1 cellular context compared by ENCODE assay signal in the genomic region with DNA sequence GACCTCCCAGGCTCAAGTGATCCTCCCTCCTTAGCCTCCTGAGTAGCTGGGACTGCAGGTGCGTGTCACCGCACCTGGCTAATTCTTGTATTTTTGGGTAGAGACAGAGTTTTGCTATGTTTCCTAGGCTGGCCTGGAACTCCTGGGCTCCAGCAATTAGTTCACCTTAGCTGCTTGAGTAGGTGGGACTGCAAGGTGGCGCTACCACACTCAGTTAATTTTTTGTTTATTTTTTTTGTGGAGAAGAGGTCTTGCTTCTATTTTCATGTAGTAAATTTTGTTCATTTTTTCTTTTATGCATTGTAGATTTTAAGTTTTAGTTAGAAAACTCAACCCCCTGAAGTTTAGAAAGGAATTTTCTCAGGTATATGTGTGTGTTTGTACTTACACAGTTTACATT.
TF ChIP-seq lines count a peak whose summit lies in the region.

No MANE protein-coding gene starts in this region.

TF ChIP-seq in GM23338, 12 proteins besides CTCF, POLR2A, EP300 and RAD21 (continued from another document):
- TF ChIP-seq, protein P1, sequence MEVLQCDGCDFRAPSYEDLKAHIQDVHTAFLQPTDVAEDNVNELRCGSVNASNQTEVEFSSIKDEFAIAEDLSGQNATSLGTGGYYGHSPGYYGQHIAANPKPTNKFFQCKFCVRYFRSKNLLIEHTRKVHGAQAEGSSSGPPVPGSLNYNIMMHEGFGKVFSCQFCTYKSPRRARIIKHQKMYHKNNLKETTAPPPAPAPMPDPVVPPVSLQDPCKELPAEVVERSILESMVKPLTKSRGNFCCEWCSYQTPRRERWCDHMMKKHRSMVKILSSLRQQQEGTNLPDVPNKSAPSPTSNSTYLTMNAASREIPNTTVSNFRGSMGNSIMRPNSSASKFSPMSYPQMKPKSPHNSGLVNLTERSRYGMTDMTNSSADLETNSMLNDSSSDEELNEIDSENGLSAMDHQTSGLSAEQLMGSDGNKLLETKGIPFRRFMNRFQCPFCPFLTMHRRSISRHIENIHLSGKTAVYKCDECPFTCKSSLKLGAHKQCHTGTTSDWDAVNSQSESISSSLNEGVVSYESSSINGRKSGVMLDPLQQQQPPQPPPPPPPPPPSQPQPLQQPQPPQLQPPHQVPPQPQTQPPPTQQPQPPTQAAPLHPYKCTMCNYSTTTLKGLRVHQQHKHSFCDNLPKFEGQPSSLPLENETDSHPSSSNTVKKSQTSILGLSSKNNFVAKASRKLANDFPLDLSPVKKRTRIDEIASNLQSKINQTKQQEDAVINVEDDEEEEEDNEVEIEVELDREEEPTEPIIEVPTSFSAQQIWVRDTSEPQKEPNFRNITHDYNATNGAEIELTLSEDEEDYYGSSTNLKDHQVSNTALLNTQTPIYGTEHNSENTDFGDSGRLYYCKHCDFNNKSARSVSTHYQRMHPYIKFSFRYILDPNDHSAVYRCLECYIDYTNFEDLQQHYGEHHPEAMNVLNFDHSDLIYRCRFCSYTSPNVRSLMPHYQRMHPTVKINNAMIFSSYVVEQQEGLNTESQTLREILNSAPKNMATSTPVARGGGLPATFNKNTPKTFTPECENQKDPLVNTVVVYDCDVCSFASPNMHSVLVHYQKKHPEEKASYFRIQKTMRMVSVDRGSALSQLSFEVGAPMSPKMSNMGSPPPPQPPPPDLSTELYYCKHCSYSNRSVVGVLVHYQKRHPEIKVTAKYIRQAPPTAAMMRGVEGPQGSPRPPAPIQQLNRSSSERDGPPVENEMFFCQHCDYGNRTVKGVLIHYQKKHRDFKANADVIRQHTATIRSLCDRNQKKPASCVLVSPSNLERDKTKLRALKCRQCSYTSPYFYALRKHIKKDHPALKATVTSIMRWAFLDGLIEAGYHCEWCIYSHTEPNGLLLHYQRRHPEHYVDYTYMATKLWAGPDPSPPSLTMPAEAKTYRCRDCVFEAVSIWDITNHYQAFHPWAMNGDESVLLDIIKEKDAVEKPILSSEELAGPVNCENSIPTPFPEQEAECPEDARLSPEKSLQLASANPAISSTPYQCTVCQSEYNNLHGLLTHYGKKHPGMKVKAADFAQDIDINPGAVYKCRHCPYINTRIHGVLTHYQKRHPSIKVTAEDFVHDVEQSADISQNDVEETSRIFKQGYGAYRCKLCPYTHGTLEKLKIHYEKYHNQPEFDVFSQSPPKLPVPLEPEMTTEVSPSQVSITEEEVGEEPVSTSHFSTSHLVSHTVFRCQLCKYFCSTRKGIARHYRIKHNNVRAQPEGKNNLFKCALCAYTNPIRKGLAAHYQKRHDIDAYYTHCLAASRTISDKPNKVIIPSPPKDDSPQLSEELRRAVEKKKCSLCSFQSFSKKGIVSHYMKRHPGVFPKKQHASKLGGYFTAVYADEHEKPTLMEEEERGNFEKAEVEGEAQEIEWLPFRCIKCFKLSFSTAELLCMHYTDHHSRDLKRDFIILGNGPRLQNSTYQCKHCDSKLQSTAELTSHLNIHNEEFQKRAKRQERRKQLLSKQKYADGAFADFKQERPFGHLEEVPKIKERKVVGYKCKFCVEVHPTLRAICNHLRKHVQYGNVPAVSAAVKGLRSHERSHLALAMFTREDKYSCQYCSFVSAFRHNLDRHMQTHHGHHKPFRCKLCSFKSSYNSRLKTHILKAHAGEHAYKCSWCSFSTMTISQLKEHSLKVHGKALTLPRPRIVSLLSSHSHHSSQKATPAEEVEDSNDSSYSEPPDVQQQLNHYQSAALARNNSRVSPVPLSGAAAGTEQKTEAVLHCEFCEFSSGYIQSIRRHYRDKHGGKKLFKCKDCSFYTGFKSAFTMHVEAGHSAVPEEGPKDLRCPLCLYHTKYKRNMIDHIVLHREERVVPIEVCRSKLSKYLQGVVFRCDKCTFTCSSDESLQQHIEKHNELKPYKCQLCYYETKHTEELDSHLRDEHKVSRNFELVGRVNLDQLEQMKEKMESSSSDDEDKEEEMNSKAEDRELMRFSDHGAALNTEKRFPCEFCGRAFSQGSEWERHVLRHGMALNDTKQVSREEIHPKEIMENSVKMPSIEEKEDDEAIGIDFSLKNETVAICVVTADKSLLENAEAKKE (CRISPR knock-in tag; IDR thresholded peaks at IDR 0.05): no peak
TF ChIP-seq in GM23338: peak in this region for 0.
